ENCODE assay signal across 8 cellular contexts in the genomic region with DNA sequence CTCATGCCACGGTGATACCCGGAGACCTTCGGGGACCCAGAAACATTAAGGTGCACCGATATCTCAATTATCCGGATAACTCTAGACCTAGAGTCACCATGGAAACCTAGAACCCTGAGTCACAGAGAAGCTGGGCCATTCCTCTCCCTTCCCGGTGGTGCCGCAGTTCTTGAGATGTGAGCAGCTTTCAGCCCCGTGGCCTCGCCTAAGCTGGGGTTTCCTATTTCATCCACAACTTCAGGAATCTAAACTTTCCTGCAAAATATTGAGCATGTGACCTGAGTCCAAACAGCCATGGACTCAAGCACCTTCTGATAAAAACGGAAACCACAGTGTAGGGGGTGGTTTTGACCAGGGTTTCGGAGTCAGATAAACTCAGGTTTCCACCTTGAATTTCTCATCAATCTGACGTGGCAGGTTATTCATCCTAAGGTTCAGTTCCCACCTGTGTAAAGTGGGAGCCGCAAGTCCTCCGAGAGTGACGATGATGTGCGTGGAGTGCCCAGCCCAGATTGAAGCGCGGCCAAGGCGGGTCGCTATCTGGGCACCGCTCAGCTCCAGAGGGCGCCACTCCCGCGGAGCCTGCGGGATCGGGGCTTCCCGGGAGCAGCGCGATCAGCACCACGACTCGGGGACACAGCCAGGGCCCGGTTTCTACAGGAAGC. TPM values are rescaled to one million over a fixed set of nuclear protein-coding genes. Genes with fewer than 3 reads are reported as not detected.
DNase-seq lines count a peak whose midpoint lies in the region; ATAC-seq and TF ChIP-seq lines count a peak whose summit lies in the region.

No MANE protein-coding gene starts in this region.

- H3K9me2 ChIP-seq in OCI-LY1 (ENCODE audit: low read depth, low read length): no peaks in the 10 kb centered on the region

- H3K27ac Mint-ChIP-seq in activated naive CD8-positive, alpha-beta T cell treated with anti-CD3 and anti-CD28 coated beads, Interleukin-2, amount 10 ng/mL, durations not matched to agents 7 days and 5 days: no peak overlapping the region
- peak overlapping the region; percentile 44 for H3K27ac Mint-ChIP-seq in osteocyte (ENCODE audit: unreplicated experiment)

- H3K36me3 ChIP-seq in OCI-LY1 (ENCODE audit: insufficient read depth, low read length): peaks cover 10% of the 10 kb centered on the region

- peak overlapping the region; percentile 94 for H3K4me3 Mint-ChIP-seq in activated naive CD8-positive, alpha-beta T cell treated with anti-CD3 and anti-CD28 coated beads, Interleukin-2, amount 10 ng/mL, durations not matched to agents 7 days and 5 days
- H3K4me3 Mint-ChIP-seq in osteocyte (ENCODE audit: unreplicated experiment): peak overlapping the region; percentile 75

- H3K9me3 ChIP-seq in OCI-LY1 (ENCODE audit: low read length): no peaks in the 10 kb centered on the region

- H3K4me2 ChIP-seq in OCI-LY1 (ENCODE audit: low read length): peak overlapping the region; percentile 72

- peaks cover 14% of the 10 kb centered on the region for H3K4me1 ChIP-seq in OCI-LY1 (ENCODE audit: insufficient read depth, low read length, severe bottlenecking)

- H3K27me3 ChIP-seq in OCI-LY1 (ENCODE audit: insufficient read depth, low read length): no peaks in the 10 kb centered on the region

- H3K4me3 ChIP-seq in OCI-LY1 (ENCODE audit: low read depth, low read length, poor library complexity, severe bottlenecking): peak overlapping the region; percentile 77

- DNase-seq in NCI-H82 (lab: John Stamatoyannopoulos, UW) (peak; percentile 73), NCI-H82 treated with DMSO at 0.1 percent for 48 hours (lab: John Stamatoyannopoulos, UW; ENCODE audit: unreplicated experiment) (no peak), cardiac septum (ENCODE audit: low spot score) (peak; percentile 92), osteocyte (ENCODE audit: extremely low spot score, unreplicated experiment) (no peak), SKM-1 (lab: John Stamatoyannopoulos, UW; ENCODE audit: unreplicated experiment) (no peak)
- DNase-seq in activated naive CD8-positive, alpha-beta T cell treated with anti-CD3 and anti-CD28 coated beads, Interleukin-2, amount 10 ng/mL, durations not matched to agents 7 days and 5 days: no peak

- H3K27ac ChIP-seq in OCI-LY1 (ENCODE audit: low read depth, low read length, poor library complexity, severe bottlenecking): no peak overlapping the region

- no peaks in the 10 kb centered on the region for H3F3A ChIP-seq in OCI-LY1 (ENCODE audit: insufficient read depth, low read length)

- peak overlapping the region; percentile 70; the same call in 1 of the 2 replicates for H3K9ac ChIP-seq in OCI-LY1 (ENCODE audit: low read length)

- POLR2A ChIA-PET in activated naive CD8-positive, alpha-beta T cell treated with anti-CD3 and anti-CD28 coated beads, Interleukin-2, amount 10 ng/mL, durations not matched to agents 7 days and 5 days (lab: Charles Lee): interaction anchor here (0.7 to 1.1 kb wide), 3 partner anchors 22 to 69 kb away, joined by 3 to 4 read pairs (median 3); no protein-coding TSS in a partner anchor

- peaks cover 7% of the 10 kb centered on the region for H3K36me3 Mint-ChIP-seq in activated naive CD8-positive, alpha-beta T cell treated with anti-CD3 and anti-CD28 coated beads, Interleukin-2, amount 10 ng/mL, durations not matched to agents 7 days and 5 days
- no peaks in the 10 kb centered on the region for H3K36me3 Mint-ChIP-seq in osteocyte (ENCODE audit: unreplicated experiment)

- TF ChIP-seq CTCF in OCI-LY1 (IDR thresholded peaks at IDR 0.05; ENCODE audit: low read length) (peak; percentile 47), osteocyte (IDR thresholded peaks at IDR 0.05) (peak; percentile 56)

- H3K79me2 ChIP-seq in OCI-LY1 (ENCODE audit: insufficient read depth, low read length): peaks cover 16% of the 10 kb centered on the region

- H2AFZ ChIP-seq in OCI-LY1 (ENCODE audit: low read length): no peak overlapping the region

- peak; percentile 12 for ATAC-seq in HG03159 (IDR thresholded peaks at IDR 0.05; ENCODE audit: unreplicated experiment)
- ATAC-seq in activated naive CD8-positive, alpha-beta T cell treated with anti-CD3 and anti-CD28 coated beads, Interleukin-2, amount 10 ng/mL, durations not matched to agents 7 days and 5 days (ENCODE audit: low read depth): peak; percentile 12

- intact Hi-C loops in cardiac septum (cut with DNase I): loop anchor here (2.0 to 10.0 kb wide), 6 partner anchors 103 to 322 kb away; no protein-coding TSS in a partner anchor

- H4K20me1 ChIP-seq in OCI-LY1 (ENCODE audit: insufficient read depth, low read length): no peaks in the 10 kb centered on the region

- H3K27me3 Mint-ChIP-seq in activated naive CD8-positive, alpha-beta T cell treated with anti-CD3 and anti-CD28 coated beads, Interleukin-2, amount 10 ng/mL, durations not matched to agents 7 days and 5 days: no peaks in the 10 kb centered on the region
- no peaks in the 10 kb centered on the region for H3K27me3 Mint-ChIP-seq in osteocyte (ENCODE audit: unreplicated experiment)

- H3K9me3 Mint-ChIP-seq in activated naive CD8-positive, alpha-beta T cell treated with anti-CD3 and anti-CD28 coated beads, Interleukin-2, amount 10 ng/mL, durations not matched to agents 7 days and 5 days: no peaks in the 10 kb centered on the region
- H3K9me3 Mint-ChIP-seq in osteocyte (ENCODE audit: unreplicated experiment): no peaks in the 10 kb centered on the region

- peaks cover 25% of the 10 kb centered on the region for H3K4me1 Mint-ChIP-seq in activated naive CD8-positive, alpha-beta T cell treated with anti-CD3 and anti-CD28 coated beads, Interleukin-2, amount 10 ng/mL, durations not matched to agents 7 days and 5 days
- peaks cover 27% of the 10 kb centered on the region for H3K4me1 Mint-ChIP-seq in osteocyte (ENCODE audit: unreplicated experiment)

RNA-seq across cellular contexts. Expression of gene ETS2, which starts 1.0 kb away (rescaled TPM):
- 10 to 100 TPM; 14.8 to 15.5 TPM for total RNA-seq in activated naive CD8-positive, alpha-beta T cell treated with anti-CD3 and anti-CD28 coated beads, Interleukin-2, amount 10 ng/mL, durations not matched to agents 7 days and 5 days
- total RNA-seq in cardiac septum: 36.4 TPM
- 18.2 and 18.8 TPM in 2 replicates for total RNA-seq in osteocyte

Comparison
In these comparisons a context has a peak if more than half of its experiments do, and no peak if none do; other contexts are left out.
1. DNase-seq: peak in NCI-H82 (single experiment) and cardiac septum (single experiment); none in NCI-H82 treated with DMSO at 0.1 percent for 48 hours (single experiment), activated naive CD8-positive, alpha-beta T cell treated with anti-CD3 and anti-CD28 coated beads, Interleukin-2, amount 10 ng/mL, durations not matched to agents 7 days and 5 days (single experiment), osteocyte (single experiment) and SKM-1 (single experiment).